In genomic region chr22:23404689-23405365, GRCh38 we compare ENCODE assay signal across 11 cellular contexts.
A peak's percentile ranks its signal among the peaks of the same experiment; 100 is the strongest.
DNase-seq lines count a peak whose midpoint lies in the region; ATAC-seq and TF ChIP-seq lines count a peak whose summit lies in the region.
"Had no signal": no experiment of that assay in that cellular context is flagged by ENCODE, and none has a peak within 500 bp of the region (broad histone marks: within the 10 kb centered on the region; RNA-seq: fewer than 3 reads in every experiment).

No MANE protein-coding gene starts in this region.

- no CpG with 5 or more reads among the region's 11 CpGs for WGBS in neuronal stem cell (ENCODE audit: extremely low coverage in 2 of 2, insufficient read length in 2 of 2, insufficient replicate concordance in 1 of 2), 2 donors

- no peak overlapping the region for H3K27ac Mint-ChIP-seq in endothelial cell (ENCODE audit: unreplicated experiment)
- H3K27ac Mint-ChIP-seq: dendritic cell treated with granulocyte-macrophage colony-stimulating factor and Interleukin-4, amounts not matched to agents 40 ng/mL and 50 ng/mL, for 4 days had no signal

- TF ChIP-seq CTCF in endothelial cell (IDR thresholded peaks at IDR 0.05; ENCODE audit: unreplicated experiment) = no peak

- H3K27me3 Mint-ChIP-seq in endothelial cell (ENCODE audit: unreplicated experiment) = no peaks in the 10 kb centered on the region

- H3K9me3 Mint-ChIP-seq in endothelial cell (ENCODE audit: unreplicated experiment) = no peaks in the 10 kb centered on the region
- H3K9me3 Mint-ChIP-seq: dendritic cell treated with granulocyte-macrophage colony-stimulating factor and Interleukin-4, amounts not matched to agents 40 ng/mL and 50 ng/mL, for 4 days had no signal

- no peak overlapping the region for H3K9ac ChIP-seq in neuronal stem cell (ENCODE audit: low read depth, low read length, poor library complexity)

- H3K27me3 ChIP-seq in neuronal stem cell (ENCODE audit: control insufficient read depth in 3 of 3, insufficient read depth in 3 of 3, low read depth in 1 of 3, low read length in 3 of 3) = peaks cover 0 to 4% (median 0%) of the 10 kb centered on the region in 3 experiments

- peak; percentile 76 for DNase-seq in ELF-1 (ENCODE audit: low read depth, low spot score)
- DNase-seq in OCI-M2 (lab: John Stamatoyannopoulos, UW; ENCODE audit: unreplicated experiment) = peak; percentile 2
- DNase-seq in endothelial cell (ENCODE audit: low spot score) = peak; percentile 73
- peak; percentile 67 for DNase-seq in neuronal stem cell (ENCODE audit: low spot score)
- DNase-seq in SW 1271 (lab: John Stamatoyannopoulos, UW) = no peak
- DNase-seq in NCI-H748 (lab: John Stamatoyannopoulos, UW; ENCODE audit: unreplicated experiment) = no peak
- no peak for DNase-seq in NCI-H2196 (lab: John Stamatoyannopoulos, UW; ENCODE audit: unreplicated experiment)
- DNase-seq: NCI-H2171, occipital lobe had no signal

- H3K36me3 ChIP-seq in neuronal stem cell (replicated peaks in 1 of 2; ENCODE audit: control insufficient read depth in 2 of 2, insufficient read depth in 2 of 2, low read length in 2 of 2) = no peaks in the 10 kb centered on the region

- no peak overlapping the region for H3K4me2 ChIP-seq in neuronal stem cell (ENCODE audit: insufficient read depth, low read length, poor library complexity, severe bottlenecking)

- peaks cover 0 to 4% of the 10 kb centered on the region in 2 donors for H3K4me1 ChIP-seq in neuronal stem cell (ENCODE audit: control insufficient read depth in 2 of 2, insufficient read depth in 1 of 2, low read depth in 1 of 2, low read length in 2 of 2)

- H2AK5ac ChIP-seq in neuronal stem cell (ENCODE audit: low read depth, low read length) = no peak overlapping the region

- no peak overlapping the region for H4K8ac ChIP-seq in neuronal stem cell (ENCODE audit: low read depth, low read length)

- H2BK120ac ChIP-seq in neuronal stem cell (ENCODE audit: low read depth, low read length) = no peak overlapping the region

- H3K4ac ChIP-seq in neuronal stem cell (ENCODE audit: low read length) = no peak overlapping the region

- no peak for ATAC-seq in activated CD4-positive, CD25-positive, alpha-beta regulatory T cell treated with anti-CD3 and anti-CD28 coated beads, Interleukin-2, amount 50 U/mL, for 24 hours

- H3K9me3 ChIP-seq in neuronal stem cell (replicated peaks in 1 of 2; ENCODE audit: control insufficient read depth in 2 of 2, insufficient read depth in 1 of 2, low read depth in 1 of 2, low read length in 2 of 2) = no peaks in the 10 kb centered on the region

- H2BK12ac ChIP-seq in neuronal stem cell (ENCODE audit: low read length) = no peak overlapping the region

- peak overlapping the region; percentile 52 for H3K23ac ChIP-seq in neuronal stem cell (ENCODE audit: low read depth, low read length, poor library complexity)

- H3K79me1 ChIP-seq in neuronal stem cell (ENCODE audit: low read depth, low read length) = peaks cover 2% of the 10 kb centered on the region

- no peak overlapping the region for H3K4me3 ChIP-seq in neuronal stem cell (ENCODE audit: low read length in 2 of 2)

- no peak overlapping the region for H2AFZ ChIP-seq in neuronal stem cell (ENCODE audit: low read length)

- no peaks in the 10 kb centered on the region for H3K4me1 Mint-ChIP-seq in endothelial cell (ENCODE audit: unreplicated experiment)

- no peak overlapping the region for H3K27ac ChIP-seq in neuronal stem cell (replicated peaks; ENCODE audit: low read length)

- H3K18ac ChIP-seq in neuronal stem cell (ENCODE audit: low read length) = no peak overlapping the region

- H3K4me3 Mint-ChIP-seq in endothelial cell (ENCODE audit: unreplicated experiment) = no peak overlapping the region
- H3K4me3 Mint-ChIP-seq: dendritic cell treated with granulocyte-macrophage colony-stimulating factor and Interleukin-4, amounts not matched to agents 40 ng/mL and 50 ng/mL, for 4 days had no signal

- no peak overlapping the region for H2BK15ac ChIP-seq in neuronal stem cell (ENCODE audit: low read length)

- H4K91ac ChIP-seq in neuronal stem cell (ENCODE audit: low read depth, low read length, poor library complexity) = no peak overlapping the region

- peak overlapping the region; percentile 67 for H3K14ac ChIP-seq in neuronal stem cell (ENCODE audit: low read length)

- H3K36me3 Mint-ChIP-seq in endothelial cell (ENCODE audit: low read depth, unreplicated experiment) = no peaks in the 10 kb centered on the region

- no peak overlapping the region for H2BK5ac ChIP-seq in neuronal stem cell (ENCODE audit: low read length)

Comparison
In these comparisons a context has a peak if more than half of its experiments do, and no peak if none do; other contexts are left out.
1. DNase-seq: peak in ELF-1 (single experiment), OCI-M2 (single experiment), endothelial cell (single experiment) and neuronal stem cell (single experiment); none in SW 1271 (0 of 2), NCI-H748 (single experiment) and NCI-H2196 (single experiment).